24 cellular contexts compared by ENCODE assay signal in genomic region chr22:42950281-42950680, GRCh38.
"Had no signal": no experiment of that assay in that cellular context is flagged by ENCODE, and none has a peak within 500 bp of the region (broad histone marks: within the 10 kb centered on the region; RNA-seq: fewer than 3 reads in every experiment).

No MANE protein-coding gene starts in this region.

- H3K27me3 Mint-ChIP-seq: memory B cell; naive B cell; stimulated activated naive B cell treated with anti-CD40 and anti-IgM and Interleukin-4, amounts not matched to agents 10 μg/mL and 1 μg/mL and 100 μg/mL, for 72 hours; stimulated activated naive CD8-positive, alpha-beta T cell treated with anti-CD3 and anti-CD28 coated beads, Interleukin-15, amount 100 ng/mL, for 72 hours had no signal

- H3K27me3 ChIP-seq: colonic mucosa, heart left ventricle, neutrophil, upper lobe of right lung, vagina had no signal

- H3K9me3 Mint-ChIP-seq: endodermal cell; memory B cell; naive B cell; stimulated activated naive B cell treated with anti-CD40 and anti-IgM and Interleukin-4, amounts not matched to agents 10 μg/mL and 1 μg/mL and 100 μg/mL, for 72 hours; stimulated activated naive CD8-positive, alpha-beta T cell treated with anti-CD3 and anti-CD28 coated beads, Interleukin-15, amount 100 ng/mL, for 72 hours had no signal

- DNase-seq: colonic mucosa; effector CD4-positive, alpha-beta T cell; endodermal cell; erythroblast; foreskin melanocyte; heart left ventricle; hypothalamus; lower lobe of right lung; naive B cell; nephron progenitor cell; psoas muscle; retina; stimulated activated CD4-positive, alpha-beta T cell treated with anti-CD3 and anti-CD28 coated beads, Interleukin-2, amount 100 ng/mL, for 24 hours; stimulated activated CD4-positive, alpha-beta T cell treated with anti-CD3 and anti-CD28 coated beads, Interleukin-4, amount 100 ng/mL, for 4 hours; stimulated activated naive B cell treated with anti-CD40 and anti-IgM and Interleukin-4, amounts not matched to agents 10 μg/mL and 1 μg/mL and 100 μg/mL, for 72 hours; stimulated activated naive CD8-positive, alpha-beta T cell treated with anti-CD3 and anti-CD28 coated beads, Interleukin-15, amount 100 ng/mL, for 72 hours; substantia nigra; upper lobe of right lung had no signal

- H3K27ac Mint-ChIP-seq: endodermal cell; memory B cell; nephron progenitor cell; stimulated activated naive B cell treated with anti-CD40 and anti-IgM and Interleukin-4, amounts not matched to agents 10 μg/mL and 1 μg/mL and 100 μg/mL, for 72 hours; stimulated activated naive CD8-positive, alpha-beta T cell treated with anti-CD3 and anti-CD28 coated beads, Interleukin-15, amount 100 ng/mL, for 72 hours had no signal

- ATAC-seq: heart left ventricle; left lobe of liver; lower lobe of right lung; psoas muscle; sciatic nerve; stimulated activated naive B cell treated with anti-CD40 and anti-IgM and Interleukin-4, amounts not matched to agents 10 μg/mL and 1 μg/mL and 100 μg/mL, for 72 hours; stimulated activated naive CD8-positive, alpha-beta T cell treated with anti-CD3 and anti-CD28 coated beads, Interleukin-15, amount 100 ng/mL, for 72 hours; upper lobe of right lung had no signal

- H3K9me3 ChIP-seq: colonic mucosa, heart left ventricle, lower lobe of right lung, neutrophil, psoas muscle, upper lobe of right lung, vagina had no signal

- H3K4me3 Mint-ChIP-seq: endodermal cell; memory B cell; naive B cell; nephron progenitor cell; stimulated activated naive B cell treated with anti-CD40 and anti-IgM and Interleukin-4, amounts not matched to agents 10 μg/mL and 1 μg/mL and 100 μg/mL, for 72 hours; stimulated activated naive CD8-positive, alpha-beta T cell treated with anti-CD3 and anti-CD28 coated beads, Interleukin-15, amount 100 ng/mL, for 72 hours had no signal

- H3K4me3 ChIP-seq: colonic mucosa, heart left ventricle, lower lobe of right lung, psoas muscle, skin epidermis, upper lobe of right lung, vagina had no signal

- H3K36me3 ChIP-seq: colonic mucosa, lower lobe of right lung, neutrophil, upper lobe of right lung, vagina had no signal

- H3K27ac ChIP-seq: colonic mucosa, lower lobe of right lung, neutrophil, upper lobe of right lung, vagina had no signal
